In the genomic region with DNA sequence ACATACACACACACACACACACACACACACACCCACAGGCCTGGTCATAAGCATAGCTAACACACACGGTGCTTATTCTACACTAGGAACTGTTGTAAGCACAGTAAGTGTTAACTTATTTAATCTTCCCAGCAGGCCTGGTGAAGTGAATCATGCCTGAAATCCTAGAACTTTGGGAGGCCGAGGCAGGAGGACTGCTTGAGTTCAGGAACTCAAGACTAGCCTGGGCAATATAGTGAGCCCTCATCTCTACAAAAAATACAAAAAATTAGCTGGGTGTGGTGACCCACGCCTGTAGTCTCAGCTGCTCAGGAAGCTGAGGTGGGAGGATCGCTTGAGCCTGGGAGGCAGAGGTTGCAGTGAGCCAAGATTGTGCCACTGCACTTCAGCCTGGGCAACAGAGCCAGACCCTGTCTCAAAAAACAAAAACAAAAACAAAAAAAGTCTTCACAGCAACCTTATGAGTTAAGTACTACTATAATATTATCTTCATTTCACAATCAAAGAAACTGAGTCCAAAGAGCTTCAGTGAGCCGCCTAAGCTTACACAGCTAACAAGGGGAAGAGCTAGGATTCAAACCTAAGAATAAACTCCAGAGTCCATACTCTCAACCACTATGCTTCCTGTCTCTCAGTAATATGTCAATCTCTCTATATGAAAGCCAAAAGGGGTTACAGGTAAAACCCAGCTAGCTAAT, we compare ENCODE assay signal across 9 cellular contexts. TPM values are rescaled to one million over a fixed set of nuclear protein-coding genes. Genes with fewer than 3 reads are reported as not detected.
DNase-seq lines count a peak whose midpoint lies in the region; ATAC-seq, FAIRE-seq and TF ChIP-seq lines count a peak whose summit lies in the region.
"Had no signal": no experiment of that assay in that cellular context is flagged by ENCODE, and none has a peak within 500 bp of the region (broad histone marks: within the 10 kb centered on the region; RNA-seq: fewer than 3 reads in every experiment).

No MANE protein-coding gene starts in this region.

- TF ChIP-seq CTCF in omental fat pad (IDR thresholded peaks at IDR 0.05) (no peak), D721Med (IDR thresholded peaks at IDR 0.05; ENCODE audit: insufficient read depth, missing control alignments) (no peak)

- no peaks in the 10 kb centered on the region for H3K27me3 ChIP-seq in layer of hippocampus (ENCODE audit: control insufficient read depth, insufficient read depth, low read length)

- intact Hi-C loops in activated CD4-positive, alpha-beta T cell treated with anti-CD3 and anti-CD28 coated beads for 36 hours (cut with DNase I, micrococcal nuclease): loop anchor here (5.0 kb wide), 4 partner anchors 95 to 660 kb away; partner anchors contain the start of genes PSMD5 (in 1 of the 2), STOM (in 1 of the 2) and TRAF1 (in 1 of the 2)

- H3K4me3 Mint-ChIP-seq in activated CD4-positive, alpha-beta T cell treated with anti-CD3 and anti-CD28 coated beads for 36 hours: peak overlapping the region; percentile 84

- no peaks in the 10 kb centered on the region for H3K27me3 Mint-ChIP-seq in activated CD4-positive, alpha-beta T cell treated with anti-CD3 and anti-CD28 coated beads for 36 hours

- H3K4me1 Mint-ChIP-seq in activated CD4-positive, alpha-beta T cell treated with anti-CD3 and anti-CD28 coated beads for 36 hours: peaks cover 33% of the 10 kb centered on the region

- H3K27ac Mint-ChIP-seq in activated CD4-positive, alpha-beta T cell treated with anti-CD3 and anti-CD28 coated beads for 36 hours: peak overlapping the region; percentile 62

- no peak for FAIRE-seq in D721Med (lab: Jason Lieb, UNC)

- POLR2A ChIA-PET in activated CD4-positive, alpha-beta T cell treated with anti-CD3 and anti-CD28 coated beads for 36 hours (lab: Charles Lee): interaction anchor here (0.5 to 0.7 kb wide), 3 partner anchors 81 to 474 kb away, joined by 3 to 5 read pairs (median 3); partner anchors contain the start of gene FBXW2

- H3K9me3 Mint-ChIP-seq in activated CD4-positive, alpha-beta T cell treated with anti-CD3 and anti-CD28 coated beads for 36 hours (ENCODE audit: low read depth): no peaks in the 10 kb centered on the region

- DNase-seq in activated CD4-positive, alpha-beta T cell treated with anti-CD3 and anti-CD28 coated beads for 36 hours: peak; percentile 38
- no peak for DNase-seq in activated CD4-positive, alpha-beta T cell treated with anti-CD3 and anti-CD28 coated beads, Interleukin-2, amount 50 U/mL, for 48 hours
- peak; percentile 66 for DNase-seq in activated effector memory CD4-positive, alpha-beta T cell treated with anti-CD3 and anti-CD28 coated beads, Interleukin-2, amount 50 U/mL, for 16 hours
- DNase-seq in substantia nigra (lab: John Stamatoyannopoulos, UW) (no peak), omental fat pad (ENCODE audit: low spot score) (no peak), D721Med (ENCODE audit: insufficient read length, low spot score) (no peak), A172 (ENCODE audit: low spot score) (no peak)

- no peak for ATAC-seq in activated CD4-positive, alpha-beta T cell treated with anti-CD3 and anti-CD28 coated beads for 36 hours
- ATAC-seq in omental fat pad (ENCODE audit: low FRiP score): no peak

- no peaks in the 10 kb centered on the region for H3K36me3 Mint-ChIP-seq in activated CD4-positive, alpha-beta T cell treated with anti-CD3 and anti-CD28 coated beads for 36 hours (ENCODE audit: low read depth)

- H3K27ac ChIP-seq in layer of hippocampus (ENCODE audit: low read depth, low read length) (peak overlapping the region; percentile 84), substantia nigra (ENCODE audit: low read depth, low read length, poor library complexity, severe bottlenecking) (peak overlapping the region; percentile 90)
- H3K27ac ChIP-seq: C4-2B had no signal

- CTCF ChIA-PET in activated CD4-positive, alpha-beta T cell treated with anti-CD3 and anti-CD28 coated beads for 36 hours (lab: Charles Lee): interaction anchor here (0.6 to 2.5 kb wide), 6 partner anchors 15 to 95 kb away, joined by 3 to 8 read pairs (median 4); no protein-coding TSS in a partner anchor

RNA-seq across cellular contexts. Expression of gene MEGF9, which starts 2.3 kb away (rescaled TPM):
- 1 to 10 TPM; 3.3 to 3.6 TPM for total RNA-seq in activated CD4-positive, alpha-beta T cell treated with anti-CD3 and anti-CD28 coated beads for 36 hours
- 10 to 100 TPM; 17.3 to 36.4 (median 27.2) TPM for total RNA-seq in omental fat pad
- total RNA-seq in A172 (2014; rRNA removed; shearing (Covaris generic)): 17.3 and 17.4 TPM in 2 replicates

Comparison
In these comparisons a context has a peak if more than half of its experiments do, and no peak if none do; other contexts are left out.
1. DNase-seq: peak in activated CD4-positive, alpha-beta T cell treated with anti-CD3 and anti-CD28 coated beads for 36 hours (single experiment) and activated effector memory CD4-positive, alpha-beta T cell treated with anti-CD3 and anti-CD28 coated beads, Interleukin-2, amount 50 U/mL, for 16 hours (single experiment); none in activated CD4-positive, alpha-beta T cell treated with anti-CD3 and anti-CD28 coated beads, Interleukin-2, amount 50 U/mL, for 48 hours (0 of 2), substantia nigra (0 of 49), omental fat pad (single experiment), D721Med (single experiment) and A172 (single experiment).